Comparison of ENCODE assay signal across 19 cellular contexts in genomic region chr1:6145351-6145750, GRCh38. TPM values are rescaled to one million over a fixed set of nuclear protein-coding genes. Genes with fewer than 3 reads are reported as not detected.
DNase-seq lines count a peak whose midpoint lies in the region; ATAC-seq and TF ChIP-seq lines count a peak whose summit lies in the region.
"Had no signal": no experiment of that assay in that cellular context is flagged by ENCODE, and none has a peak within 500 bp of the region (broad histone marks: within the 10 kb centered on the region; RNA-seq: fewer than 3 reads in every experiment).

No MANE protein-coding gene starts in this region.

- no peak overlapping the region for H2AFZ ChIP-seq in neuronal stem cell (ENCODE audit: low read length)

- H3K36me3 ChIP-seq in HUES48 (ENCODE audit: control insufficient read depth, insufficient read depth, low read length) = no peaks in the 10 kb centered on the region
- no peaks in the 10 kb centered on the region for H3K36me3 ChIP-seq in neuronal stem cell (replicated peaks in 1 of 2; ENCODE audit: control insufficient read depth in 2 of 2, insufficient read depth in 2 of 2, low read length in 2 of 2)
- H3K36me3 ChIP-seq: BE2C had no signal

- WGBS in neuronal stem cell (ENCODE audit: extremely low coverage in 2 of 2, insufficient read length in 2 of 2, insufficient replicate concordance in 1 of 2), 2 donors = no CpG with 5 or more reads among the region's 3 CpGs

- H3K27ac ChIP-seq in HUES48 (ENCODE audit: low read depth, low read length) (peak overlapping the region; percentile 19), dorsolateral prefrontal cortex (peak overlapping the region in 55 of 59 donors; percentile 8 to 88 (median 75)), neuronal stem cell (replicated peaks; ENCODE audit: low read length) (no peak overlapping the region)
- H3K27ac ChIP-seq: KMS-11 had no signal

- no peak overlapping the region for H2BK12ac ChIP-seq in neuronal stem cell (ENCODE audit: low read length)

- no peak overlapping the region for H2BK120ac ChIP-seq in neuronal stem cell (ENCODE audit: low read depth, low read length)

- no peak overlapping the region for H2BK5ac ChIP-seq in neuronal stem cell (ENCODE audit: low read length)

- no peak for TF ChIP-seq CTCF in dorsolateral prefrontal cortex (IDR thresholded peaks at IDR 0.05 in 54 of 56, conservative IDR thresholded peaks at IDR 0.05 in 2 of 56; ENCODE audit: low read depth in 1 of 56, partially characterized antibody in 56 of 56)

- H3K9me3 ChIP-seq in HUES48 (ENCODE audit: control insufficient read depth, insufficient read depth, low read length) (no peaks in the 10 kb centered on the region), neuronal stem cell (replicated peaks in 1 of 2; ENCODE audit: control insufficient read depth in 2 of 2, insufficient read depth in 1 of 2, low read depth in 1 of 2, low read length in 2 of 2) (no peaks in the 10 kb centered on the region)
- H3K9me3 ChIP-seq: BE2C had no signal

- no peak overlapping the region for H3K4me2 ChIP-seq in neuronal stem cell (ENCODE audit: insufficient read depth, low read length, poor library complexity, severe bottlenecking)
- H3K4me2 ChIP-seq: KMS-11 had no signal

- no peak overlapping the region for H3K23ac ChIP-seq in neuronal stem cell (ENCODE audit: low read depth, low read length, poor library complexity)

- no peak overlapping the region for H2BK15ac ChIP-seq in neuronal stem cell (ENCODE audit: low read length)

- H3K14ac ChIP-seq in neuronal stem cell (ENCODE audit: low read length) = no peak overlapping the region

- ATAC-seq in HG03095 (IDR thresholded peaks at IDR 0.05; ENCODE audit: unreplicated experiment) (no peak), GM18868 (IDR thresholded peaks at IDR 0.05; ENCODE audit: unreplicated experiment) (no peak)

- no peak overlapping the region for H4K8ac ChIP-seq in neuronal stem cell (ENCODE audit: low read depth, low read length)

- H2AK5ac ChIP-seq in neuronal stem cell (ENCODE audit: low read depth, low read length) = no peak overlapping the region

- H3K4me3 ChIP-seq in HUES48 (ENCODE audit: low read depth, low read length) = no peak overlapping the region
- H3K4me3 ChIP-seq in dorsolateral prefrontal cortex = no peak overlapping the region
- no peak overlapping the region for H3K4me3 ChIP-seq in neuronal stem cell (ENCODE audit: low read length in 2 of 2)

- H3K4me1 ChIP-seq in HUES48 (ENCODE audit: control insufficient read depth, insufficient read depth, low read length) (peaks cover 6% of the 10 kb centered on the region; the same call in 1 of the 2 replicates), neuronal stem cell (ENCODE audit: control insufficient read depth in 2 of 2, insufficient read depth in 1 of 2, low read depth in 1 of 2, low read length in 2 of 2) (peaks cover 3 to 9% of the 10 kb centered on the region in 2 donors)
- H3K4me1 ChIP-seq: BE2C had no signal

- intact Hi-C loops in dorsolateral prefrontal cortex (cut with DNase I) = no loop called here

- DNase-seq in NCI-H2171 treated with DMSO at 0.1 percent for 48 hours (lab: John Stamatoyannopoulos, UW) (peak; percentile 72), dorsolateral prefrontal cortex (no peak), neuronal stem cell (ENCODE audit: low spot score) (no peak), NCI-H510A treated with DMSO at 0.1 percent for 48 hours (lab: John Stamatoyannopoulos, UW) (no peak)
- no peak for DNase-seq in activated CD4-positive, alpha-beta T cell treated with anti-CD3 and anti-CD28 coated beads, Interleukin-2, amount 50 U/mL, for 1 hour
- DNase-seq: ACHN; BE2C; C1 segment of cervical spinal cord; CD4-positive, CD25-positive, alpha-beta regulatory T cell; CD8-positive, alpha-beta memory T cell; COR-L47; DMS153; DMS79 treated with DMSO at 0.1 percent for 48 hours; GF-D8; HCEC 1CT had no signal

- H3K18ac ChIP-seq in neuronal stem cell (ENCODE audit: low read length) = peak overlapping the region; percentile 40

- no peak overlapping the region for H3K9ac ChIP-seq in HUES48 (ENCODE audit: low read depth, low read length)
- H3K9ac ChIP-seq in neuronal stem cell (ENCODE audit: low read depth, low read length, poor library complexity) = no peak overlapping the region
- H3K9ac ChIP-seq: KMS-11 had no signal

- H3K27me3 ChIP-seq in HUES48 (ENCODE audit: control insufficient read depth, insufficient read depth, low read length) = peaks cover 24% of the 10 kb centered on the region
- H3K27me3 ChIP-seq in dorsolateral prefrontal cortex = peaks cover 0 to 37% (median 6%) of the 10 kb centered on the region in 45 donors
- peaks cover 0 to 74% (median 20%) of the 10 kb centered on the region in 3 experiments for H3K27me3 ChIP-seq in neuronal stem cell (ENCODE audit: control insufficient read depth in 3 of 3, insufficient read depth in 3 of 3, low read depth in 1 of 3, low read length in 3 of 3)
- H3K27me3 ChIP-seq: BE2C had no signal

- H3K79me1 ChIP-seq in neuronal stem cell (ENCODE audit: low read depth, low read length) = no peaks in the 10 kb centered on the region

- no peak overlapping the region for H4K91ac ChIP-seq in neuronal stem cell (ENCODE audit: low read depth, low read length, poor library complexity)

- H3K4ac ChIP-seq in neuronal stem cell (ENCODE audit: low read length) = no peak overlapping the region

RNA-seq across cellular contexts. Expression of gene CHD5, which starts 34.8 kb away (rescaled TPM):
- 100 to 1,000 TPM in 111 of 120 experiments, 10 to 100 TPM in 9; 40.0 to 225 (median 141) TPM for total RNA-seq in dorsolateral prefrontal cortex
- polyA plus RNA-seq in neuronal stem cell (2013, experiment 1 of 2) = 0.14 TPM
- polyA plus RNA-seq in neuronal stem cell (2013, experiment 2 of 2) = 0.22 TPM
- total RNA-seq: CD4-positive, CD25-positive, alpha-beta regulatory T cell had no signal
- polyA plus RNA-seq: CD4-positive, CD25-positive, alpha-beta regulatory T cell; CD8-positive, alpha-beta memory T cell had no signal

RNA-seq across cellular contexts. Expression of gene RPL22, which starts 54.0 kb away (rescaled TPM):
- 100 to 1,000 TPM; 111 to 227 (median 176) TPM for total RNA-seq in dorsolateral prefrontal cortex
- polyA plus RNA-seq in neuronal stem cell (2013, experiment 1 of 2) = 1,500 TPM
- 1,497 TPM for polyA plus RNA-seq in neuronal stem cell (2013, experiment 2 of 2)
